1 cellular context compared by ENCODE assay signal in genomic region chr17:58120195-58120822, GRCh38.
TF ChIP-seq lines count a peak whose summit lies in the region.

No MANE protein-coding gene starts in this region.

TF ChIP-seq in HepG2, 621 proteins besides CTCF, POLR2A, EP300 and RAD21 (continued from another document and continues in another):
- TF ChIP-seq ZNF574 (CRISPR knock-in tag; IDR thresholded peaks at IDR 0.05) (no peak), ZEB1 (IDR thresholded peaks at IDR 0.05; ENCODE audit: insufficient replicate concordance, low read depth) (no peak), ZNF616 (CRISPR knock-in tag; IDR thresholded peaks at IDR 0.05; ENCODE audit: low read depth) (peak; percentile 71; the same call in 1 of the 2 replicates), ZBTB44 (CRISPR knock-in tag; IDR thresholded peaks at IDR 0.05) (peak; percentile 98), GFI1 (CRISPR knock-in tag; IDR thresholded peaks at IDR 0.05; ENCODE audit: borderline replicate concordance) (no peak), ZNF766 (CRISPR knock-in tag; IDR thresholded peaks at IDR 0.05; ENCODE audit: borderline replicate concordance) (peak; percentile 66; the same call in 1 of the 2 replicates), ZNF580 (CRISPR knock-in tag; IDR thresholded peaks at IDR 0.05; ENCODE audit: borderline replicate concordance, low read depth) (peak; percentile 80; the same call in 1 of the 2 replicates), SCMH1 (CRISPR knock-in tag; IDR thresholded peaks at IDR 0.05; ENCODE audit: borderline replicate concordance) (no peak), MATR3 (CRISPR knock-in tag; IDR thresholded peaks at IDR 0.05) (no peak), ZNF382 (CRISPR knock-in tag; IDR thresholded peaks at IDR 0.05; ENCODE audit: borderline replicate concordance) (no peak), SPEN (CRISPR knock-in tag; IDR thresholded peaks at IDR 0.05; ENCODE audit: low read depth) (no peak), KAT2B (IDR thresholded peaks at IDR 0.05; ENCODE audit: borderline replicate concordance, low read depth, low read length) (no peak), POGK (CRISPR knock-in tag; conservative IDR thresholded peaks at IDR 0.05) (0 out of 2 replicates have a peak, but pooled peaks have one; percentile 51), ZNF343 (CRISPR knock-in tag; IDR thresholded peaks at IDR 0.05) (no peak), EZH2 (conservative IDR thresholded peaks at IDR 0.05; ENCODE audit: low read depth, low read length) (no peak), HOXD1 (CRISPR knock-in tag; IDR thresholded peaks at IDR 0.05) (no peak), FOSL1 (CRISPR knock-in tag; IDR thresholded peaks at IDR 0.05; ENCODE audit: borderline replicate concordance) (no peak), KMT2B (CRISPR knock-in tag; IDR thresholded peaks at IDR 0.05) (peak; percentile 83), ZFP36 (IDR thresholded peaks at IDR 0.05; ENCODE audit: borderline replicate concordance, low read depth, low read length, partially characterized antibody) (no peak), ZNF850 (CRISPR knock-in tag; conservative IDR thresholded peaks at IDR 0.05) (no peak), ZNF260 (CRISPR knock-in tag; IDR thresholded peaks at IDR 0.05; ENCODE audit: borderline replicate concordance, low read depth) (no peak), PRMT3 (CRISPR knock-in tag; IDR thresholded peaks at IDR 0.05; ENCODE audit: borderline replicate concordance, low read depth) (no peak), FOXA1 (IDR thresholded peaks at IDR 0.05) (no peak), FOXA1 (CRISPR knock-in tag; IDR thresholded peaks at IDR 0.05) (no peak), RFX5 (IDR thresholded peaks at IDR 0.05; ENCODE audit: low read depth, low read length) (no peak), CBX5 (CRISPR knock-in tag; IDR thresholded peaks at IDR 0.05; ENCODE audit: borderline replicate concordance) (no peak), ZNF891 (CRISPR knock-in tag; IDR thresholded peaks at IDR 0.05) (0 out of 2 replicates have a peak, but pooled peaks have one; percentile 22), SP2 (CRISPR knock-in tag; IDR thresholded peaks at IDR 0.05) (no peak), NFYC (CRISPR knock-in tag; IDR thresholded peaks at IDR 0.05) (no peak), TAF1 (CRISPR knock-in tag; IDR thresholded peaks at IDR 0.05) (no peak), TBP (CRISPR knock-in tag; IDR thresholded peaks at IDR 0.05) (no peak), HIVEP1 (CRISPR knock-in tag; IDR thresholded peaks at IDR 0.05) (no peak), ZNF816 (CRISPR knock-in tag; IDR thresholded peaks at IDR 0.05; ENCODE audit: borderline replicate concordance) (peak; percentile 83; the same call in 1 of the 2 replicates), ARHGAP35 (CRISPR knock-in tag; IDR thresholded peaks at IDR 0.05; ENCODE audit: borderline replicate concordance) (no peak), ZBTB14 (CRISPR knock-in tag; IDR thresholded peaks at IDR 0.05) (no peak), JUND (CRISPR knock-in tag; IDR thresholded peaks at IDR 0.05) (0 out of 2 replicates have a peak, but pooled peaks have one; percentile 41), MAFK (conservative IDR thresholded peaks at IDR 0.05 in 1 of 2, IDR thresholded peaks at IDR 0.05 in 1 of 2; ENCODE audit: low read length in 2 of 2) (no peak), ZHX2 (IDR thresholded peaks at IDR 0.05; ENCODE audit: low read depth) (no peak), ZHX2 (CRISPR knock-in tag; IDR thresholded peaks at IDR 0.05; ENCODE audit: borderline replicate concordance) (no peak), IRX3 (CRISPR knock-in tag; IDR thresholded peaks at IDR 0.05; ENCODE audit: borderline replicate concordance, low read depth) (no peak), ZNF33A (CRISPR knock-in tag; IDR thresholded peaks at IDR 0.05; ENCODE audit: borderline replicate concordance) (no peak), SP5 (CRISPR knock-in tag; IDR thresholded peaks at IDR 0.05; ENCODE audit: borderline replicate concordance, low read depth) (no peak), ZNF276 (CRISPR knock-in tag; IDR thresholded peaks at IDR 0.05; ENCODE audit: low read depth) (no peak), ATM (IDR thresholded peaks at IDR 0.05; ENCODE audit: borderline replicate concordance) (no peak), TCF7 (IDR thresholded peaks at IDR 0.05; ENCODE audit: low read depth) (no peak), PREB (CRISPR knock-in tag; IDR thresholded peaks at IDR 0.05) (no peak), HNF4A (CRISPR knock-in tag; IDR thresholded peaks at IDR 0.05) (no peak), ZNF543 (CRISPR knock-in tag; IDR thresholded peaks at IDR 0.05) (no peak), TCF12 (IDR thresholded peaks at IDR 0.05) (no peak), TCF12 (CRISPR knock-in tag; IDR thresholded peaks at IDR 0.05) (no peak), CCDC6 (CRISPR knock-in tag; IDR thresholded peaks at IDR 0.05) (0 out of 2 replicates have a peak, but pooled peaks have one; percentile 69), ZNF484 (CRISPR knock-in tag; IDR thresholded peaks at IDR 0.05; ENCODE audit: borderline replicate concordance, low read depth) (no peak; the same call in 1 of the 2 replicates), MLLT10 (CRISPR knock-in tag; IDR thresholded peaks at IDR 0.05) (no peak), HMGA1 (CRISPR knock-in tag; conservative IDR thresholded peaks at IDR 0.05) (no peak)
